ENCODE assay signal across 1 cellular context in the genomic region with DNA sequence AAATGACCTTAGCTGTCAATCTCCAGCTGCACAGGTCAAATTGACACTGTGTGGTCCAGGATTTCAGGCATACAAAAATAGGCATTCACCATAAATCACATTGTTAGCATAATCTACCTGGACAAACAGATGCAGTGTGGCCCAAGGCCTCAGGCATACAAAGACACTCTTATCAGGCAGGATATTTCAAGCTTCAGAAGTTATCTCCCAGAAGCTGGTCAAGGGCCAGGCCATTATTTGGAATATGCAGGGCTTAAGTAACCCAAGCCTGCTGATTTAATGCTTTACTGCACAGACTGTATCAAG.
TF ChIP-seq lines count a peak whose summit lies in the region.

No MANE protein-coding gene starts in this region.

TF ChIP-seq in HepG2, 621 proteins besides CTCF, POLR2A, EP300 and RAD21 (continued from another document and continues in another):
- 0 out of 2 replicates have a peak, but pooled peaks have one; percentile 29 for TF ChIP-seq HNF4G (IDR thresholded peaks at IDR 0.05; ENCODE audit: borderline replicate concordance, low read depth, low read length)
- peak; percentile 23; the same call in 1 of the 2 replicates for TF ChIP-seq HNF4G (CRISPR knock-in tag; IDR thresholded peaks at IDR 0.05; ENCODE audit: borderline replicate concordance, low read depth)
- TF ChIP-seq ZNF616 (CRISPR knock-in tag; IDR thresholded peaks at IDR 0.05; ENCODE audit: low read depth) = no peak
- peak; percentile 57; the same call in 1 of the 2 replicates for TF ChIP-seq ZFX (CRISPR knock-in tag; IDR thresholded peaks at IDR 0.05; ENCODE audit: low read depth)
- TF ChIP-seq, protein P1, sequence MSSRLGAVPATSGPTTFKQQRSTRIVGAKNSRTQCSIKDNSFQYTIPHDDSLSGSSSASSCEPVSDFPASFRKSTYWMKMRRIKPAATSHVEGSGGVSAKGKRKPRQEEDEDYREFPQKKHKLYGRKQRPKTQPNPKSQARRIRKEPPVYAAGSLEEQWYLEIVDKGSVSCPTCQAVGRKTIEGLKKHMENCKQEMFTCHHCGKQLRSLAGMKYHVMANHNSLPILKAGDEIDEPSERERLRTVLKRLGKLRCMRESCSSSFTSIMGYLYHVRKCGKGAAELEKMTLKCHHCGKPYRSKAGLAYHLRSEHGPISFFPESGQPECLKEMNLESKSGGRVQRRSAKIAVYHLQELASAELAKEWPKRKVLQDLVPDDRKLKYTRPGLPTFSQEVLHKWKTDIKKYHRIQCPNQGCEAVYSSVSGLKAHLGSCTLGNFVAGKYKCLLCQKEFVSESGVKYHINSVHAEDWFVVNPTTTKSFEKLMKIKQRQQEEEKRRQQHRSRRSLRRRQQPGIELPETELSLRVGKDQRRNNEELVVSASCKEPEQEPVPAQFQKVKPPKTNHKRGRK (CRISPR knock-in tag; IDR thresholded peaks at IDR 0.05) = no peak
- peak; percentile 68 for TF ChIP-seq SOX13 (IDR thresholded peaks at IDR 0.05)
- TF ChIP-seq SOX13 (CRISPR knock-in tag; conservative IDR thresholded peaks at IDR 0.05 in 1 of 2, IDR thresholded peaks at IDR 0.05 in 1 of 2) = peak in 1 of 2 experiments; percentile 97; a peak in 2 of 4 replicates
- TF ChIP-seq KAT2B (IDR thresholded peaks at IDR 0.05; ENCODE audit: borderline replicate concordance, low read depth, low read length) = no peak
- TF ChIP-seq, protein P2, sequence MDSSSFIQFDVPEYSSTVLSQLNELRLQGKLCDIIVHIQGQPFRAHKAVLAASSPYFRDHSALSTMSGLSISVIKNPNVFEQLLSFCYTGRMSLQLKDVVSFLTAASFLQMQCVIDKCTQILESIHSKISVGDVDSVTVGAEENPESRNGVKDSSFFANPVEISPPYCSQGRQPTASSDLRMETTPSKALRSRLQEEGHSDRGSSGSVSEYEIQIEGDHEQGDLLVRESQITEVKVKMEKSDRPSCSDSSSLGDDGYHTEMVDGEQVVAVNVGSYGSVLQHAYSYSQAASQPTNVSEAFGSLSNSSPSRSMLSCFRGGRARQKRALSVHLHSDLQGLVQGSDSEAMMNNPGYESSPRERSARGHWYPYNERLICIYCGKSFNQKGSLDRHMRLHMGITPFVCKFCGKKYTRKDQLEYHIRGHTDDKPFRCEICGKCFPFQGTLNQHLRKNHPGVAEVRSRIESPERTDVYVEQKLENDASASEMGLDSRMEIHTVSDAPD (CRISPR knock-in tag; IDR thresholded peaks at IDR 0.05) = peak; percentile 100
- TF ChIP-seq ZNF703 (CRISPR knock-in tag; IDR thresholded peaks at IDR 0.05; ENCODE audit: borderline replicate concordance) = peak; percentile 50; the same call in 1 of the 2 replicates
- TF ChIP-seq STAG1 (CRISPR knock-in tag; IDR thresholded peaks at IDR 0.05) = 0 out of 2 replicates have a peak, but pooled peaks have one; percentile 2
- TF ChIP-seq NR2C2 (CRISPR knock-in tag; IDR thresholded peaks at IDR 0.05; ENCODE audit: borderline replicate concordance) = peak; percentile 58; the same call in 1 of the 2 replicates
- 0 out of 2 replicates have a peak, but pooled peaks have one; percentile 38 for TF ChIP-seq ZNF543 (CRISPR knock-in tag; IDR thresholded peaks at IDR 0.05)
- TF ChIP-seq PHF5A (CRISPR knock-in tag; IDR thresholded peaks at IDR 0.05; ENCODE audit: low read depth, unreplicated experiment) = peak; percentile 62
- TF ChIP-seq, protein P3, sequence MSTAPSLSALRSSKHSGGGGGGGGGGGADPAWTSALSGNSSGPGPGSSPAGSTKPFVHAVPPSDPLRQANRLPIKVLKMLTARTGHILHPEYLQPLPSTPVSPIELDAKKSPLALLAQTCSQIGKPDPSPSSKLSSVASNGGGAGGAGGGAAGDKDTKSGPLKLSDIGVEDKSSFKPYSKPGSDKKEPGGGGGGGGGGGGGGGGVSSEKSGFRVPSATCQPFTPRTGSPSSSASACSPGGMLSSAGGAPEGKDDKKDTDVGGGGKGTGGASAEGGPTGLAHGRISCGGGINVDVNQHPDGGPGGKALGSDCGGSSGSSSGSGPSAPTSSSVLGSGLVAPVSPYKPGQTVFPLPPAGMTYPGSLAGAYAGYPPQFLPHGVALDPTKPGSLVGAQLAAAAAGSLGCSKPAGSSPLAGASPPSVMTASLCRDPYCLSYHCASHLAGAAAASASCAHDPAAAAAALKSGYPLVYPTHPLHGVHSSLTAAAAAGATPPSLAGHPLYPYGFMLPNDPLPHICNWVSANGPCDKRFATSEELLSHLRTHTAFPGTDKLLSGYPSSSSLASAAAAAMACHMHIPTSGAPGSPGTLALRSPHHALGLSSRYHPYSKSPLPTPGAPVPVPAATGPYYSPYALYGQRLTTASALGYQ (CRISPR knock-in tag; IDR thresholded peaks at IDR 0.05) = peak; percentile 71; the same call in 1 of the 2 replicates
- TF ChIP-seq, protein P4, sequence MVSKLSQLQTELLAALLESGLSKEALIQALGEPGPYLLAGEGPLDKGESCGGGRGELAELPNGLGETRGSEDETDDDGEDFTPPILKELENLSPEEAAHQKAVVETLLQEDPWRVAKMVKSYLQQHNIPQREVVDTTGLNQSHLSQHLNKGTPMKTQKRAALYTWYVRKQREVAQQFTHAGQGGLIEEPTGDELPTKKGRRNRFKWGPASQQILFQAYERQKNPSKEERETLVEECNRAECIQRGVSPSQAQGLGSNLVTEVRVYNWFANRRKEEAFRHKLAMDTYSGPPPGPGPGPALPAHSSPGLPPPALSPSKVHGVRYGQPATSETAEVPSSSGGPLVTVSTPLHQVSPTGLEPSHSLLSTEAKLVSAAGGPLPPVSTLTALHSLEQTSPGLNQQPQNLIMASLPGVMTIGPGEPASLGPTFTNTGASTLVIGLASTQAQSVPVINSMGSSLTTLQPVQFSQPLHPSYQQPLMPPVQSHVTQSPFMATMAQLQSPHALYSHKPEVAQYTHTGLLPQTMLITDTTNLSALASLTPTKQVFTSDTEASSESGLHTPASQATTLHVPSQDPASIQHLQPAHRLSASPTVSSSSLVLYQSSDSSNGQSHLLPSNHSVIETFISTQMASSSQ (IDR thresholded peaks at IDR 0.05; ENCODE audit: low read depth) = peak; percentile 35; the same call in 1 of the 2 replicates
- TF ChIP-seq, protein P4 (CRISPR knock-in tag; IDR thresholded peaks at IDR 0.05; ENCODE audit: borderline replicate concordance) = peak; percentile 67; the same call in 1 of the 2 replicates
- TF ChIP-seq PPARG (CRISPR knock-in tag; conservative IDR thresholded peaks at IDR 0.05) = peak; percentile 72
- no peak for TF ChIP-seq ZBTB1 (CRISPR knock-in tag; IDR thresholded peaks at IDR 0.05; ENCODE audit: borderline replicate concordance)
- no peak for TF ChIP-seq PAF1 (CRISPR knock-in tag; IDR thresholded peaks at IDR 0.05)
- TF ChIP-seq CEBPG (CRISPR knock-in tag; IDR thresholded peaks at IDR 0.05) = 0 out of 2 replicates have a peak, but pooled peaks have one; percentile 29
- peak; percentile 93 for TF ChIP-seq NR2F6 (IDR thresholded peaks at IDR 0.05)
- peak; percentile 92 for TF ChIP-seq NR2F6 (CRISPR knock-in tag; IDR thresholded peaks at IDR 0.05)
- no peak for TF ChIP-seq ZKSCAN1 (IDR thresholded peaks at IDR 0.05; ENCODE audit: low read length)
- no peak for TF ChIP-seq SP1 (IDR thresholded peaks at IDR 0.05)
- TF ChIP-seq SP1 (CRISPR knock-in tag; IDR thresholded peaks at IDR 0.05) = 0 out of 2 replicates have a peak, but pooled peaks have one; percentile 19
- no peak for TF ChIP-seq TBX3 (IDR thresholded peaks at IDR 0.05; ENCODE audit: borderline replicate concordance)
- peak; percentile 88 for TF ChIP-seq TBX2 (CRISPR knock-in tag; IDR thresholded peaks at IDR 0.05; ENCODE audit: borderline replicate concordance)
- TF ChIP-seq HDAC2 (CRISPR knock-in tag; IDR thresholded peaks at IDR 0.05) = peak; percentile 81; the same call in 1 of the 2 replicates
- TF ChIP-seq, protein P5, sequence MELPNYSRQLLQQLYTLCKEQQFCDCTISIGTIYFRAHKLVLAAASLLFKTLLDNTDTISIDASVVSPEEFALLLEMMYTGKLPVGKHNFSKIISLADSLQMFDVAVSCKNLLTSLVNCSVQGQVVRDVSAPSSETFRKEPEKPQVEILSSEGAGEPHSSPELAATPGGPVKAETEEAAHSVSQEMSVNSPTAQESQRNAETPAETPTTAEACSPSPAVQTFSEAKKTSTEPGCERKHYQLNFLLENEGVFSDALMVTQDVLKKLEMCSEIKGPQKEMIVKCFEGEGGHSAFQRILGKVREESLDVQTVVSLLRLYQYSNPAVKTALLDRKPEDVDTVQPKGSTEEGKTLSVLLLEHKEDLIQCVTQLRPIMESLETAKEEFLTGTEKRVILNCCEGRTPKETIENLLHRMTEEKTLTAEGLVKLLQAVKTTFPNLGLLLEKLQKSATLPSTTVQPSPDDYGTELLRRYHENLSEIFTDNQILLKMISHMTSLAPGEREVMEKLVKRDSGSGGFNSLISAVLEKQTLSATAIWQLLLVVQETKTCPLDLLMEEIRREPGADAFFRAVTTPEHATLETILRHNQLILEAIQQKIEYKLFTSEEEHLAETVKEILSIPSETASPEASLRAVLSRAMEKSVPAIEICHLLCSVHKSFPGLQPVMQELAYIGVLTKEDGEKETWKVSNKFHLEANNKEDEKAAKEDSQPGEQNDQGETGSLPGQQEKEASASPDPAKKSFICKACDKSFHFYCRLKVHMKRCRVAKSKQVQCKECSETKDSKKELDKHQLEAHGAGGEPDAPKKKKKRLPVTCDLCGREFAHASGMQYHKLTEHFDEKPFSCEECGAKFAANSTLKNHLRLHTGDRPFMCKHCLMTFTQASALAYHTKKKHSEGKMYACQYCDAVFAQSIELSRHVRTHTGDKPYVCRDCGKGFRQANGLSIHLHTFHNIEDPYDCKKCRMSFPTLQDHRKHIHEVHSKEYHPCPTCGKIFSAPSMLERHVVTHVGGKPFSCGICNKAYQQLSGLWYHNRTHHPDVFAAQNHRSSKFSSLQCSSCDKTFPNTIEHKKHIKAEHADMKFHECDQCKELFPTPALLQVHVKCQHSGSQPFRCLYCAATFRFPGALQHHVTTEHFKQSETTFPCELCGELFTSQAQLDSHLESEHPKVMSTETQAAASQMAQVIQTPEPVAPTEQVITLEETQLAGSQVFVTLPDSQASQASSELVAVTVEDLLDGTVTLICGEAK (IDR thresholded peaks at IDR 0.05) = no peak
- TF ChIP-seq, protein P5 (CRISPR knock-in tag; IDR thresholded peaks at IDR 0.05) = no peak
- peak; percentile 70; the same call in 1 of the 2 replicates for TF ChIP-seq CREM (IDR thresholded peaks at IDR 0.05)
- no peak for TF ChIP-seq CREM (CRISPR knock-in tag; IDR thresholded peaks at IDR 0.05)
- TF ChIP-seq SAP130 (CRISPR knock-in tag; IDR thresholded peaks at IDR 0.05; ENCODE audit: low read depth) = peak; percentile 75
- TF ChIP-seq ZNF577 (CRISPR knock-in tag; IDR thresholded peaks at IDR 0.05; ENCODE audit: borderline replicate concordance, low read depth) = no peak
- peak; percentile 62; the same call in 1 of the 2 replicates for TF ChIP-seq RXRA (CRISPR knock-in tag; IDR thresholded peaks at IDR 0.05)
- TF ChIP-seq ZNF878 (CRISPR knock-in tag; IDR thresholded peaks at IDR 0.05) = 0 out of 2 replicates have a peak, but pooled peaks have one; percentile 35
- peak; percentile 67; the same call in 1 of the 2 replicates for TF ChIP-seq TCF7 (IDR thresholded peaks at IDR 0.05; ENCODE audit: low read depth)
- TF ChIP-seq ESRRA (CRISPR knock-in tag; IDR thresholded peaks at IDR 0.05; ENCODE audit: low read depth) = peak; percentile 91
- peak; percentile 82; the same call in 1 of the 2 replicates for TF ChIP-seq GFI1 (CRISPR knock-in tag; IDR thresholded peaks at IDR 0.05; ENCODE audit: borderline replicate concordance)
- TF ChIP-seq ZNF10 (CRISPR knock-in tag; IDR thresholded peaks at IDR 0.05; ENCODE audit: borderline replicate concordance, low read depth) = no peak
- peak; percentile 51; the same call in 1 of the 2 replicates for TF ChIP-seq ETV5 (CRISPR knock-in tag; IDR thresholded peaks at IDR 0.05; ENCODE audit: borderline replicate concordance)
- TF ChIP-seq DPF2 (CRISPR knock-in tag; IDR thresholded peaks at IDR 0.05; ENCODE audit: borderline replicate concordance, low read depth) = peak; percentile 64; the same call in 1 of the 2 replicates
